Comparison of ENCODE assay signal across 12 cellular contexts in the genomic region with DNA sequence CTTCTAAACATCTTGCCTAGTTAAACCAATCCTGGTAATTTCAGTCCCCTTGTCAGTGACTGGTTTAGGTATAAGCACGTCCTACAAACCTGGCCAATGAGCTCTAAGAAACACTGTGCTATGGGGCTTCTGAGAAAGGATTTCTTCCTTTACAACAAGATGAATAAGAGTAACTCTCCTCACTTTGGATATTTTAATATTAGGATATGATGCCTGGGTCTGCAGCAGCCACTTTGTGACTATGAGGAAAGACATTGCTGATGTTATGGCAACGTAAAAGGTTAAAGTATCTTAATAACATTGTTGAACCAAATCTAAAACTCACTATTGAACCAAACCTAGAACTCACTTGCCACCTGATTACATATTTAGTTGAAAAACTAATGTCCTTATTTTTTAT.
"Had no signal": no experiment of that assay in that cellular context is flagged by ENCODE, and none has a peak within 500 bp of the region (broad histone marks: within the 10 kb centered on the region; RNA-seq: fewer than 3 reads in every experiment).

No MANE protein-coding gene starts in this region.

- H3K27ac Mint-ChIP-seq: mesothelial cell of epicardium, neural progenitor cell had no signal

- H3K4me3 ChIP-seq: dorsolateral prefrontal cortex, lower lobe of right lung, neural progenitor cell, pancreas, stomach, testis had no signal

- H3K27me3 ChIP-seq: dorsolateral prefrontal cortex, neural progenitor cell, pancreas, stomach, testis had no signal

- ATAC-seq: left colon, lower lobe of right lung, pancreas, sciatic nerve had no signal

- DNase-seq: activated CD4-positive, CD25-positive, alpha-beta regulatory T cell; dorsolateral prefrontal cortex; erythroblast; left colon; lower lobe of right lung; pancreas; stomach; SW 1271; testis had no signal

- H3K4me1 ChIP-seq: testis had no signal

- H3K9me3 ChIP-seq: lower lobe of right lung, pancreas, stomach, testis had no signal

- H3K4me3 Mint-ChIP-seq: mesothelial cell of epicardium, neural progenitor cell had no signal

- H3K27ac ChIP-seq: lower lobe of right lung, neural progenitor cell, testis had no signal

- H3K36me3 ChIP-seq: lower lobe of right lung, pancreas, stomach had no signal

- H3K4me1 Mint-ChIP-seq: neural progenitor cell had no signal
